22 cellular contexts compared by ENCODE assay signal in the genomic region with DNA sequence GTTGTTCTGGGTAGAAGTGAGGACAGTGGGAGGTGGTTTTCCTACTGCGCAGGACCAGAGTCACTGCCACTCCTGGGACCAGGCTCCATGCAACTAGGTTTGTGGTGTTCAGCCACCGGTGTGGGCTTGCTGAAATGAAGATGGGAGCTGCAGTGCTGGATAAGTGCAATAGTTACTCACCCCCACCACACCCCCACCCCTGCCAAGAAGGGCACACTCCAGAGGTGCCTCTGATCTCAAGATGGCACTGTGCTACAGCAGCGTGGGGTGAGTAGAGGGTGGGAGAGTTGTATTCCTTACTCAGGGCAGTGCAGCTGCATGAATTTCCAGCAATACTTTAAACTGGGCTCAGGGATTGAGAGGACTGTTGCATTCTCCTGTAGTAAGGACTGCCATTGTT.
DNase-seq lines count a peak whose midpoint lies in the region; ATAC-seq, FAIRE-seq and TF ChIP-seq lines count a peak whose summit lies in the region.
"Had no signal": no experiment of that assay in that cellular context is flagged by ENCODE, and none has a peak within 500 bp of the region (broad histone marks: within the 10 kb centered on the region; RNA-seq: fewer than 3 reads in every experiment).

No MANE protein-coding gene starts in this region.

- no peak for FAIRE-seq in kidney (lab: Jason Lieb, UNC)
- FAIRE-seq: A204.1, D721Med, GM12878, GM19239 had no signal

- H3K27me3 Mint-ChIP-seq in chondrocyte (ENCODE audit: low read depth) = no peaks in the 10 kb centered on the region

- ATAC-seq in Right ventricle myocardium inferior = no peak
- no peak for ATAC-seq in left cardiac atrium
- ATAC-seq: GM12878 had no signal

- peaks cover 0 to 6% of the 10 kb centered on the region in 2 donors for H3K9me3 ChIP-seq in kidney (ENCODE audit: control insufficient read depth in 1 of 2, low read length in 2 of 2)
- H3K9me3 ChIP-seq: BE2C, HAP-1 had no signal

- H3K36me3 Mint-ChIP-seq in chondrocyte (ENCODE audit: low read depth) = peaks cover 14% of the 10 kb centered on the region
- H3K36me3 Mint-ChIP-seq: CD14-positive monocyte; CD8-positive, alpha-beta memory T cell had no signal

- H3K27ac ChIP-seq in kidney (ENCODE audit: low read depth in 2 of 2, low read length in 2 of 2) = no peak overlapping the region
- H3K27ac ChIP-seq: 22Rv1; BLaER1 treated with 17β-estradiol and CSF1 and Interleukin-3, amounts not matched to agents 10 nM and 100 nM; GM23248 had no signal

- peaks cover 22% of the 10 kb centered on the region for H3K9me3 Mint-ChIP-seq in chondrocyte (ENCODE audit: low read depth)
- H3K9me3 Mint-ChIP-seq: HFFc6 had no signal

- no peak overlapping the region for H3K4me3 ChIP-seq in kidney (ENCODE audit: low read length in 2 of 2)
- H3K4me3 ChIP-seq: BLaER1 treated with 17β-estradiol and CSF1 and Interleukin-3, amounts not matched to agents 10 nM and 100 nM; GM12878; GM23248; HAP-1 had no signal

- H3K4me1 Mint-ChIP-seq in chondrocyte (ENCODE audit: low read depth) = peaks cover 9% of the 10 kb centered on the region
- H3K4me1 Mint-ChIP-seq: CD8-positive, alpha-beta memory T cell had no signal

- TF ChIP-seq CTCF in chondrocyte (IDR thresholded peaks at IDR 0.05) (no peak), kidney (IDR thresholded peaks at IDR 0.05; ENCODE audit: borderline replicate concordance, extremely low read depth, insufficient read depth) (no peak)

- H3K4me1 ChIP-seq in kidney (ENCODE audit: control insufficient read depth in 1 of 2, insufficient read depth in 1 of 2, low read depth in 1 of 2, low read length in 2 of 2) = no peaks in the 10 kb centered on the region
- H3K4me1 ChIP-seq: BLaER1 treated with 17β-estradiol and CSF1 and Interleukin-3, amounts not matched to agents 10 nM and 100 nM; HAP-1 had no signal

- DNase-seq in Right ventricle myocardium inferior (ENCODE audit: missing footprints) = peak; percentile 32
- DNase-seq in left cardiac atrium = no peak
- peak; percentile 62 for DNase-seq in chondrocyte (ENCODE audit: low spot score)
- DNase-seq in kidney = peak; percentile 22
- no peak for DNase-seq in DMS79 treated with DMSO at 0.1 percent for 48 hours (lab: John Stamatoyannopoulos, UW)
- DNase-seq in NCI-H748 treated with DMSO at 0.1 percent for 48 hours (lab: John Stamatoyannopoulos, UW) = no peak
- no peak for DNase-seq in dedifferentiated amniotic fluid mesenchymal stem cell (ENCODE audit: extremely low spot score)
- DNase-seq: AML-193; CD4-positive, alpha-beta T cell; CD8-positive, alpha-beta memory T cell; DMS 273 treated with DMSO at 0.1 percent for 48 hours; GM23248; HFFc6 had no signal

- H3K36me3 ChIP-seq in kidney (ENCODE audit: control insufficient read depth in 1 of 2, insufficient read depth in 2 of 2, low read length in 2 of 2) = no peaks in the 10 kb centered on the region
- H3K36me3 ChIP-seq: BE2C; BLaER1 treated with 17β-estradiol and CSF1 and Interleukin-3, amounts not matched to agents 10 nM and 100 nM; HAP-1 had no signal

- no peak overlapping the region for H3K27ac Mint-ChIP-seq in chondrocyte (ENCODE audit: unreplicated experiment)
- H3K27ac Mint-ChIP-seq: CD4-positive, alpha-beta T cell; CD8-positive, alpha-beta memory T cell; HFFc6 had no signal

- H3K4me3 Mint-ChIP-seq in chondrocyte (ENCODE audit: unreplicated experiment) = no peak overlapping the region
- H3K4me3 Mint-ChIP-seq: CD14-positive monocyte; CD4-positive, alpha-beta T cell; CD8-positive, alpha-beta memory T cell; HFFc6 had no signal

- H3K9ac ChIP-seq in kidney (ENCODE audit: low read length in 2 of 2) = no peak overlapping the region
- H3K9ac ChIP-seq: BLaER1 treated with 17β-estradiol and CSF1 and Interleukin-3, amounts not matched to agents 10 nM and 100 nM; GM23248 had no signal

- intact Hi-C loops in Right ventricle myocardium inferior (cut with DNase I) (no loop called here), left cardiac atrium (cut with DNase I) (no loop called here), kidney (cut with DNase I) (no loop called here)

Comparison
In these comparisons a context has a peak if more than half of its experiments do, and no peak if none do; other contexts are left out.
1. DNase-seq: peak in Right ventricle myocardium inferior (single experiment), chondrocyte (single experiment) and kidney (single experiment); none in left cardiac atrium (single experiment), DMS79 treated with DMSO at 0.1 percent for 48 hours (single experiment), NCI-H748 treated with DMSO at 0.1 percent for 48 hours (single experiment) and dedifferentiated amniotic fluid mesenchymal stem cell (single experiment).